In genomic region chr4:128285085-128286023, GRCh38 we compare ENCODE assay signal across 7 cellular contexts. TPM values are rescaled to one million over a fixed set of nuclear protein-coding genes. Genes with fewer than 3 reads are reported as not detected.
DNase-seq lines count a peak whose midpoint lies in the region; ATAC-seq and TF ChIP-seq lines count a peak whose summit lies in the region.

No MANE protein-coding gene starts in this region.

- in situ Hi-C loops in Panc1 (cut with HindIII; ENCODE audit: low pct_unique_long_range_greater_than_20kb, low sequenced_read_pairs), result no loop called here

- intact Hi-C loops in Panc1 (cut with micrococcal nuclease; ENCODE audit: unreplicated experiment) (no loop called here), sigmoid colon (cut with DNase I) (loop anchor here (2.0 to 10.0 kb wide), 7 partner anchors 167 to 807 kb away; partner anchors contain the start of genes JADE1, LARP1B and SCLT1), testis (cut with DNase I; ENCODE audit: low total_unique reads) (no loop called here)

- no peak for ATAC-seq in Panc1
- no peak for ATAC-seq in HG02798 (IDR thresholded peaks at IDR 0.05; ENCODE audit: poor library complexity, unreplicated experiment)

- H3K27ac ChIP-seq in Panc1 (ENCODE audit: low read length) (peak overlapping the region; percentile 89), sigmoid colon (peak overlapping the region; percentile 89 to 97 (median 94)), testis (no peak overlapping the region)

- 15 to 64% methylated on average over 18 of the region's 18 CpGs for WGBS in sigmoid colon, 2 donors
- WGBS in testis, 2 donors, result 65 to 76% methylated on average over 18 of the region's 18 CpGs

- H3K9me3 ChIP-seq in Panc1 (ENCODE audit: control insufficient read depth, insufficient read depth, low read depth, low read length) (no peaks in the 10 kb centered on the region), sigmoid colon (no peaks in the 10 kb centered on the region), testis (no peaks in the 10 kb centered on the region)

- H3K36me3 ChIP-seq in Panc1 (ENCODE audit: control insufficient read depth, insufficient read depth, low read length) (no peaks in the 10 kb centered on the region; the same call in none of the 2 replicates), sigmoid colon (no peaks in the 10 kb centered on the region), testis (ENCODE audit: low read depth, missing control alignments) (no peaks in the 10 kb centered on the region)

- TF ChIP-seq POLR2A in sigmoid colon (IDR thresholded peaks at IDR 0.05) (no peak), testis (IDR thresholded peaks at IDR 0.05) (no peak)

- TF ChIP-seq CTCF in GM12864 (IDR thresholded peaks at IDR 0.05; ENCODE audit: low read depth, low read length, missing control alignments), result no peak
- TF ChIP-seq CTCF in Panc1 (IDR thresholded peaks at IDR 0.05), result no peak
- no peak for TF ChIP-seq CTCF in sigmoid colon (IDR thresholded peaks at IDR 0.05)
- TF ChIP-seq CTCF in testis (IDR thresholded peaks at IDR 0.05), result no peak

- CTCF ChIA-PET in Panc1 (lab: Charles Lee), result interaction anchor here (0.7 kb wide), 1 partner anchor 552 kb away, joined by 3 read pairs; no protein-coding TSS in a partner anchor

- peak overlapping the region; percentile 89; the same call in 1 of the 2 replicates for H3K4me3 ChIP-seq in GM12864 (ENCODE audit: low read depth, low read length)
- H3K4me3 ChIP-seq in Panc1 (ENCODE audit: low read depth in 2 of 2, low read length in 2 of 2), result peak overlapping the region; percentile 78 to 86
- H3K4me3 ChIP-seq in sigmoid colon, result peak overlapping the region in 3 of 4 donors; percentile 86 to 90 (median 89)
- no peak overlapping the region for H3K4me3 ChIP-seq in testis

- no TSS peak for BruUV-seq in Panc1 (replicated peaks; lab: Mats Ljungman, UMichigan)

- DNase-seq in GM12864 (ENCODE audit: low read depth) (no peak), Panc1 (ENCODE audit: low read depth, low spot score) (no peak), fibroblast of gingiva (ENCODE audit: low read depth) (peak; percentile 71), sigmoid colon (no peak), testis (no peak), NOMO-1 treated with dmso at 0.1 percent for 144 hours (lab: John Stamatoyannopoulos, UW; ENCODE audit: unreplicated experiment) (no peak)

- TF ChIP-seq EP300 in sigmoid colon (IDR thresholded peaks at IDR 0.05), result no peak

- H3K27me3 ChIP-seq in Panc1 (ENCODE audit: control insufficient read depth, insufficient read depth, low read length) (no peaks in the 10 kb centered on the region), sigmoid colon (no peaks in the 10 kb centered on the region), testis (no peaks in the 10 kb centered on the region)

- H3K4me1 ChIP-seq in Panc1 (ENCODE audit: control insufficient read depth, insufficient read depth, low read length) (no peaks in the 10 kb centered on the region; the same call in 1 of the 2 replicates), sigmoid colon (peaks cover 0 to 38% (median 29%) of the 10 kb centered on the region in 4 donors), testis (peaks cover 10% of the 10 kb centered on the region)

- POLR2A ChIA-PET in Panc1 (lab: Charles Lee), result interaction anchor here (0.5 kb wide), 1 partner anchor 283 kb away, joined by 3 read pairs; no protein-coding TSS in a partner anchor

RNA-seq across cellular contexts. Expression of gene PGRMC2, which starts 2.3 kb away (rescaled TPM):
- total RNA-seq in Panc1 (2021; ENCODE audit: unreplicated experiment) (47.6 TPM), sigmoid colon (10 to 100 TPM; 38.8 to 61.7 (median 52.9) TPM), testis (10 to 100 TPM; 32.3 to 41.2 TPM)
- polyA plus RNA-seq in Panc1 (2012; ENCODE audit: insufficient read length), result 44.4 TPM
- polyA plus RNA-seq in sigmoid colon (10 to 100 TPM; 22.4 to 37.2 (median 35.7) TPM), testis (ENCODE audit: insufficient read depth, low read depth, low replicate concordance) (85.3 TPM)

Comparison
In these comparisons a context has a peak if more than half of its experiments do, and no peak if none do; other contexts are left out.
1. H3K4me3 ChIP-seq: peak in GM12864 (single experiment), Panc1 (2 of 2) and sigmoid colon (3 of 4); none in testis (0 of 2).
2. H3K27ac ChIP-seq: peak in Panc1 (single experiment) and sigmoid colon (4 of 4); none in testis (0 of 2).